In the genomic region with DNA sequence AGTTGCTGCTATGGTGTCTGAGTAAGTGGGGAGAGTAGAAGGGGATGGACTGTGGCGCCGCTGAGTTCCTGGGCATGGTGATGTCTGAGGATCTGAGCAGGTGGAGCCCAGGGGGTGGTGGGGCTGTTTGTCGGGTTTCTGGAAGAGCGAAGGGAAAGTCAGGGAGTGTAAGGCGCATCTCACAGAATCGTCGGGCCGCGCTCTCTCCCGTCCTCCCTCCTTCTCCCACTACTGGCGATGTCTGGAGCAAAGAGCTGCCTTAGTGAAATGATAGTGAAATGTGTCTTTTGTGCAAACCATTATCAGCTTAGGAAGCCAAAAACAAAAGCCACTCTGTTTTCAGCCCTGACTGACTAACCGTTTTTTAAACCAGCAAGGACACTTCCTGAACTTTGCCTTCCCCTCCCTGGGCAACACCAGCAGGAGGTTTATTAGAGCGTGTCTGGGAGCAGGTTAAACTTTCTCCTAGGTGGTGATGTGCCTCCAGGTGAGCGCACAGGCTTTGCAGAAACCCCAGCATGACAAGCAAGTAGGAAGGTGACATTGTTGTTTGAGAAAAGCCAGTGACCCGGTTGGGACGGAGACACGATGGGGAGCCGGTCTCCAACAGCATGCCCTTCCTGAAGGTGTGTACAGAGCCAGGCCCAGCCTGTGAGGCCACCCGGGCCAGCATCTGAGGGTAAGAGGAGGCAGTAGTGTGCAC, we compare ENCODE assay signal across 15 cellular contexts. TPM values are rescaled to one million over a fixed set of nuclear protein-coding genes. Genes with fewer than 3 reads are reported as not detected.
DNase-seq lines count a peak whose midpoint lies in the region; ATAC-seq and TF ChIP-seq lines count a peak whose summit lies in the region.
"Had no signal": no experiment of that assay in that cellular context is flagged by ENCODE, and none has a peak within 500 bp of the region (broad histone marks: within the 10 kb centered on the region; RNA-seq: fewer than 3 reads in every experiment).

No MANE protein-coding gene starts in this region.

- peaks cover 37% of the 10 kb centered on the region for H3K36me3 Mint-ChIP-seq in MCF 10A (ENCODE audit: insufficient read depth, unreplicated experiment)

- POLR2A ChIA-PET in MCF 10A (lab: Yijun Ruan, JAX): interaction anchor here (0.7 kb wide), 1 partner anchor 67 kb away, joined by 3 read pairs; no protein-coding TSS in a partner anchor

- intact Hi-C loops in mucosa of descending colon (cut with DNase I, micrococcal nuclease) (no loop called here), transverse colon (cut with DNase I; ENCODE audit: low total_unique reads) (loop anchor here (1.0 kb wide), 1 partner anchor 65 kb away; no protein-coding TSS in a partner anchor), MCF 10A (cut with micrococcal nuclease) (no loop called here)

- no peaks in the 10 kb centered on the region for H3K27me3 Mint-ChIP-seq in MCF 10A (ENCODE audit: insufficient read depth, unreplicated experiment)
- H3K27me3 Mint-ChIP-seq: activated CD4-positive, alpha-beta T cell treated with anti-CD3 and anti-CD28 coated beads, Interleukin-2, amount 10 ng/mL, durations not matched to agents 24 days and 14 days had no signal

- no peak for TF ChIP-seq EP300 in transverse colon (IDR thresholded peaks at IDR 0.05; ENCODE audit: low read depth)

- peak overlapping the region in 3 of 4 donors; percentile 2 to 61 (median 41) for H3K27ac ChIP-seq in transverse colon
- H3K27ac ChIP-seq: BLaER1, gastroesophageal sphincter, SJSA1, suprapubic skin had no signal

- DNase-seq in RPMI7951 (ENCODE audit: low read depth) (peak; percentile 10), epithelial cell of proximal tubule (ENCODE audit: low read depth) (no peak), mucosa of descending colon (peak in 2 of 3 donors; percentile 38 to 45), transverse colon (peak; percentile 55), MCF 10A (ENCODE audit: unreplicated experiment) (no peak), NCI-H510A (lab: John Stamatoyannopoulos, UW) (no peak), iPS-NIHi11 (ENCODE audit: low spot score) (no peak)
- DNase-seq: activated CD4-positive, alpha-beta T cell treated with anti-CD3 and anti-CD28 coated beads, Interleukin-2, amount 10 ng/mL, durations not matched to agents 24 days and 14 days; activated naive CD4-positive, alpha-beta T cell treated with Interleukin-2 at 50 U/mL for 16 hours; DND-41; NCI-H1436 had no signal

- 51 to 53% methylated on average over 3 to 19 of the region's 19 CpGs for WGBS in transverse colon (ENCODE audit: low coverage in 1 of 2), 2 donors

- H3K9me3 ChIP-seq in mucosa of descending colon: no peaks in the 10 kb centered on the region
- H3K9me3 ChIP-seq in transverse colon: no peaks in the 10 kb centered on the region
- H3K9me3 ChIP-seq: BLaER1, gastroesophageal sphincter, SJSA1, suprapubic skin had no signal

- in situ Hi-C loops in transverse colon (cut with MboI; ENCODE audit: low pct_ligation_motif_present in 1 of 4, low pct_unique_long_range_greater_than_20kb in 1 of 4, low sequenced_read_pairs in 3 of 4): no loop called here

- TF ChIP-seq POLR2A in transverse colon (IDR thresholded peaks at IDR 0.05): no peak

- no peak overlapping the region for H3K27ac Mint-ChIP-seq in MCF 10A (ENCODE audit: low read depth, unreplicated experiment)
- H3K27ac Mint-ChIP-seq: activated CD4-positive, alpha-beta T cell treated with anti-CD3 and anti-CD28 coated beads, Interleukin-2, amount 10 ng/mL, durations not matched to agents 24 days and 14 days had no signal

- no peaks in the 10 kb centered on the region for H3K9me3 Mint-ChIP-seq in MCF 10A (ENCODE audit: unreplicated experiment)
- H3K9me3 Mint-ChIP-seq: activated CD4-positive, alpha-beta T cell treated with anti-CD3 and anti-CD28 coated beads, Interleukin-2, amount 10 ng/mL, durations not matched to agents 24 days and 14 days had no signal

- ATAC-seq in mucosa of descending colon: peak; percentile 90
- ATAC-seq: gastroesophageal sphincter had no signal

- H3K27me3 ChIP-seq in transverse colon: no peaks in the 10 kb centered on the region
- H3K27me3 ChIP-seq: BLaER1, gastroesophageal sphincter, SJSA1, suprapubic skin had no signal

- no peak for TF ChIP-seq CTCF in epithelial cell of proximal tubule (conservative IDR thresholded peaks at IDR 0.05; ENCODE audit: low read depth, low read length)
- no peak for TF ChIP-seq CTCF in mucosa of descending colon (IDR thresholded peaks at IDR 0.05)
- TF ChIP-seq CTCF in transverse colon (IDR thresholded peaks at IDR 0.05): no peak
- no peak for TF ChIP-seq CTCF in MCF 10A (IDR thresholded peaks at IDR 0.05; ENCODE audit: unreplicated experiment)

- H3K4me1 ChIP-seq in mucosa of descending colon (ENCODE audit: low read depth) (peaks cover 7% of the 10 kb centered on the region), transverse colon (peaks cover 0 to 8% (median 5%) of the 10 kb centered on the region in 4 donors)

- CTCF ChIA-PET in MCF 10A (lab: Yijun Ruan, JAX): no interaction called here

- H3K4me3 Mint-ChIP-seq in MCF 10A (ENCODE audit: unreplicated experiment): no peak overlapping the region
- H3K4me3 Mint-ChIP-seq: activated CD4-positive, alpha-beta T cell treated with anti-CD3 and anti-CD28 coated beads, Interleukin-2, amount 10 ng/mL, durations not matched to agents 24 days and 14 days had no signal

- no peaks in the 10 kb centered on the region for H3K36me3 ChIP-seq in mucosa of descending colon (ENCODE audit: low read depth)
- H3K36me3 ChIP-seq in transverse colon: no peaks in the 10 kb centered on the region
- H3K36me3 ChIP-seq: suprapubic skin had no signal

- H3K4me1 Mint-ChIP-seq in MCF 10A (ENCODE audit: insufficient read depth, unreplicated experiment): no peaks in the 10 kb centered on the region
- H3K4me1 Mint-ChIP-seq: activated CD4-positive, alpha-beta T cell treated with anti-CD3 and anti-CD28 coated beads, Interleukin-2, amount 10 ng/mL, durations not matched to agents 24 days and 14 days had no signal

- BruUV-seq in MCF 10A (replicated peaks; lab: Mats Ljungman, UMichigan): no TSS peak

- H3K4me3 ChIP-seq in epithelial cell of proximal tubule (ENCODE audit: low read depth, low read length) (peak overlapping the region; percentile 29), mucosa of descending colon (no peak overlapping the region), transverse colon (peak overlapping the region in 1 of 4 donors; percentile 5)
- H3K4me3 ChIP-seq: BLaER1, gastroesophageal sphincter, SJSA1, suprapubic skin had no signal

RNA-seq across cellular contexts. Expression of gene RAB11FIP3, which starts 49.1 kb away (rescaled TPM):
- total RNA-seq in RPMI7951 (2014; rRNA removed; shearing (Covaris generic)): 6.5 and 10.1 TPM in 2 replicates
- total RNA-seq in epithelial cell of proximal tubule (26.6 and 29.1 TPM in 2 replicates), mucosa of descending colon (10 to 100 TPM; 22.3 to 45.6 (median 30.7) TPM), transverse colon (10 to 100 TPM; 21.6 to 56.5 (median 42.2) TPM), MCF 10A (2022) (37.5 and 40.6 TPM in 2 replicates)

RNA-seq across cellular contexts. Expression of gene CAPN15, which starts 52.9 kb away (rescaled TPM):
- total RNA-seq in RPMI7951 (2014; rRNA removed; shearing (Covaris generic)): 7.1 and 14.9 TPM in 2 replicates
- total RNA-seq in epithelial cell of proximal tubule: 54.4 and 75.1 TPM in 2 replicates
- 100 to 1,000 TPM in 2 of 3 donors, 10 to 100 TPM in 1; 73.5 to 110 (median 109) TPM for total RNA-seq in mucosa of descending colon
- total RNA-seq in transverse colon: 100 to 1,000 TPM; 108 to 388 (median 175) TPM
- total RNA-seq in MCF 10A (2022): 68.2 and 81.1 TPM in 2 replicates

Comparison
In these comparisons a context has a peak if more than half of its experiments do, and no peak if none do; other contexts are left out.
1. DNase-seq: peak in RPMI7951 (single experiment), mucosa of descending colon (2 of 3) and transverse colon (single experiment); none in epithelial cell of proximal tubule (single experiment), MCF 10A (single experiment), NCI-H510A (single experiment) and iPS-NIHi11 (single experiment).